Comparison of ENCODE assay signal across 28 cellular contexts in the genomic region with DNA sequence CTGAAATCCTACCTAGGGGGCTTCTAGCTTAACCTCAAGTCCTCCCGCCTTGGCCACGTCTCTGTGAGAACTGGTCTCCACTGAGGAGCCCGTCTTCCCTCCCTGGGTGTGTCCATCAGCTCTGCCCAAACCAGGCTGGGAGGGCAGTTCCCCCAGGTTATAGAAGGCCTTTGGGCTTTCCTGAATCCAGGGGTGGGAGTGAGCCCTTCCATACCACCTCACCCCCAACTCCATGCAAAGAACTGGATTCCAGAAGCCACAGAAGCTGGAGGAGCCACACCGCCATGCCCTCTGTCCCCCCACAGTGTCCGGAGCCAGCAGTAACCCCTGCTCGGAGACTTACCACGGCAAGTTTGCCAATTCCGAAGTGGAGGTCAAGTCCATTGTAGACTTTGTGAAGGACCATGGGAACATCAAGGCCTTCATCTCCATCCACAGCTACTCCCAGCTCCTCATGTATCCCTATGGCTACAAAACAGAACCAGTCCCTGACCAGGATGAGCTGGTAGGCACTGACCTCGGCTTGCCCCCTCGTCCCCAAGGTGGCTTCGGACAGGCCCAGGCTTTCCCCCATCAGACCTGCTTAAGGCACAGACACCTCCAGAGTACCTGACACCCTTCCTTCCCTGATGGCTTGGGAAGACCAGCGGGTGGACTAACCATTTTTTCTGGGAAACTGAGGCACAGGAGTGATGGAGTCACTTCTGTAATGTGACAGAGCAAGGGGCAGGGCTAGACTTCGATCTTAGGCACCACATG. TPM values are rescaled to one million over a fixed set of nuclear protein-coding genes. Genes with fewer than 3 reads are reported as not detected.
DNase-seq lines count a peak whose midpoint lies in the region; ATAC-seq and TF ChIP-seq lines count a peak whose summit lies in the region.
"Had no signal": no experiment of that assay in that cellular context is flagged by ENCODE, and none has a peak within 500 bp of the region (broad histone marks: within the 10 kb centered on the region; RNA-seq: fewer than 3 reads in every experiment).

No MANE protein-coding gene starts in this region.

- no peaks in the 10 kb centered on the region for H3K36me3 Mint-ChIP-seq in activated CD4-positive, alpha-beta T cell treated with anti-CD3 and anti-CD28 coated beads, Interleukin-2, amount 10 ng/mL, durations not matched to agents 7 days and 5 days (ENCODE audit: low read depth)
- H3K36me3 Mint-ChIP-seq in nephron (ENCODE audit: low read depth): peaks cover 4% of the 10 kb centered on the region

- ATAC-seq in body of pancreas (no peak), GM19452 (IDR thresholded peaks at IDR 0.05; ENCODE audit: unreplicated experiment) (no peak)
- ATAC-seq: GM12878, Panc1 had no signal

- TF ChIP-seq CTCF in body of pancreas (IDR thresholded peaks at IDR 0.05) (no peak), nephron (IDR thresholded peaks at IDR 0.05; ENCODE audit: unreplicated experiment in 3 of 3) (no peak)

- CTCF ChIA-PET in activated CD4-positive, alpha-beta T cell treated with anti-CD3 and anti-CD28 coated beads, Interleukin-2, amount 10 ng/mL, durations not matched to agents 7 days and 5 days (lab: Charles Lee): interaction anchor here (1.3 kb wide), 1 partner anchor 123 kb away, joined by 3 read pairs; no protein-coding TSS in a partner anchor

- no peaks in the 10 kb centered on the region for H3K27me3 ChIP-seq in body of pancreas
- H3K27me3 ChIP-seq: BE2C had no signal

- no peaks in the 10 kb centered on the region for H3K9me3 Mint-ChIP-seq in activated CD4-positive, alpha-beta T cell treated with anti-CD3 and anti-CD28 coated beads, Interleukin-2, amount 10 ng/mL, durations not matched to agents 7 days and 5 days
- peaks cover 4% of the 10 kb centered on the region for H3K9me3 Mint-ChIP-seq in nephron
- H3K9me3 Mint-ChIP-seq: CD8-positive, alpha-beta memory T cell had no signal

- POLR2A ChIA-PET in activated CD4-positive, alpha-beta T cell treated with anti-CD3 and anti-CD28 coated beads, Interleukin-2, amount 10 ng/mL, durations not matched to agents 7 days and 5 days (lab: Charles Lee): no interaction called here

- TF ChIP-seq POLR2A in body of pancreas (IDR thresholded peaks at IDR 0.05): no peak

- DNase-seq in activated CD4-positive, alpha-beta T cell treated with anti-CD3 and anti-CD28 coated beads, Interleukin-2, amount 10 ng/mL, durations not matched to agents 7 days and 5 days: no peak
- no peak for DNase-seq in activated CD4-positive, alpha-beta T cell treated with anti-CD3 and anti-CD28 coated beads for 4 hours
- peak in 3 of 4 donors; percentile 38 to 59 (median 50) for DNase-seq in body of pancreas
- DNase-seq in posterior vena cava (ENCODE audit: low spot score): peak; percentile 35
- no peak for DNase-seq in amygdala (lab: John Stamatoyannopoulos, UW)
- DNase-seq in superior temporal gyrus (ENCODE audit: extremely low spot score): no peak
- DNase-seq: BE2C; CD8-positive, alpha-beta memory T cell; DMS 273 treated with DMSO at 0.1 percent for 48 hours; DMS79; EL; GDM1; H7; NCI-H1048; NCI-H1417; NCI-H1694; NCI-H2029 treated with DMSO at 0.1 percent for 48 hours; NCI-H2227 treated with DMSO at 0.1 percent for 48 hours; NCI-H526 treated with DMSO at 0.1 percent for 48 hours; SHP77 had no signal

- peak overlapping the region; percentile 96 to 99 (median 98) for H3K27ac ChIP-seq in body of pancreas
- H3K27ac ChIP-seq: 22Rv1, HL-60, RWPE1 had no signal

- 48 to 49% methylated on average over 12 to 13 of the region's 13 CpGs for WGBS in body of pancreas, 2 donors

- no peaks in the 10 kb centered on the region for H3K27me3 Mint-ChIP-seq in activated CD4-positive, alpha-beta T cell treated with anti-CD3 and anti-CD28 coated beads, Interleukin-2, amount 10 ng/mL, durations not matched to agents 7 days and 5 days
- H3K27me3 Mint-ChIP-seq in nephron (ENCODE audit: low read depth): no peaks in the 10 kb centered on the region
- H3K27me3 Mint-ChIP-seq: CD8-positive, alpha-beta memory T cell had no signal

- H3K4me3 Mint-ChIP-seq in activated CD4-positive, alpha-beta T cell treated with anti-CD3 and anti-CD28 coated beads, Interleukin-2, amount 10 ng/mL, durations not matched to agents 7 days and 5 days: no peak overlapping the region
- H3K4me3 Mint-ChIP-seq in nephron: no peak overlapping the region
- H3K4me3 Mint-ChIP-seq: CD8-positive, alpha-beta memory T cell had no signal

- no peaks in the 10 kb centered on the region for H3K36me3 ChIP-seq in body of pancreas (replicated peaks in 1 of 2; ENCODE audit: insufficient read depth in 1 of 2, low read depth in 2 of 2)
- H3K36me3 ChIP-seq: BE2C had no signal

- no peaks in the 10 kb centered on the region for H3K4me1 Mint-ChIP-seq in activated CD4-positive, alpha-beta T cell treated with anti-CD3 and anti-CD28 coated beads, Interleukin-2, amount 10 ng/mL, durations not matched to agents 7 days and 5 days
- H3K4me1 Mint-ChIP-seq in nephron: peaks cover 45% of the 10 kb centered on the region
- H3K4me1 Mint-ChIP-seq: CD8-positive, alpha-beta memory T cell had no signal

- H3K27ac Mint-ChIP-seq in activated CD4-positive, alpha-beta T cell treated with anti-CD3 and anti-CD28 coated beads, Interleukin-2, amount 10 ng/mL, durations not matched to agents 7 days and 5 days: peak overlapping the region; percentile 19
- H3K27ac Mint-ChIP-seq in nephron: peak overlapping the region in 2 of 3 experiments; percentile 65

- peak overlapping the region; percentile 8 to 39 for H3K4me3 ChIP-seq in body of pancreas
- H3K4me3 ChIP-seq: GM12878 had no signal

- H3K4me1 ChIP-seq in body of pancreas: peaks cover 68% of the 10 kb centered on the region

- no peaks in the 10 kb centered on the region for H3K9me3 ChIP-seq in body of pancreas
- H3K9me3 ChIP-seq: BE2C had no signal

- intact Hi-C loops in body of pancreas (cut with DNase I) (loop anchor here (10.0 kb wide), 1 partner anchor 110 kb away; no protein-coding TSS in a partner anchor), posterior vena cava (cut with DNase I) (no loop called here)

RNA-seq across cellular contexts. Expression of a gene that starts 4.7 kb away (rescaled TPM):
- total RNA-seq in activated CD4-positive, alpha-beta T cell treated with anti-CD3 and anti-CD28 coated beads, Interleukin-2, amount 10 ng/mL, durations not matched to agents 7 days and 5 days: not detected
- total RNA-seq in body of pancreas (over 10,000 TPM; 26,456 to 42,834 TPM), posterior vena cava (1 to 10 TPM in 1 of 2 donors, under 1 TPM in 1; 0.79 to 6.7 TPM)
- total RNA-seq: CD8-positive, alpha-beta memory T cell; NCI-H460 had no signal

RNA-seq across cellular contexts. Expression of a gene that starts 40.4 kb away (rescaled TPM):
- total RNA-seq in activated CD4-positive, alpha-beta T cell treated with anti-CD3 and anti-CD28 coated beads, Interleukin-2, amount 10 ng/mL, durations not matched to agents 7 days and 5 days: not detected
- total RNA-seq in body of pancreas (not detected), posterior vena cava (not detected)
- total RNA-seq: NCI-H460 had no signal

RNA-seq across cellular contexts. Expression of a gene that starts 55.8 kb away (rescaled TPM):
- total RNA-seq in activated CD4-positive, alpha-beta T cell treated with anti-CD3 and anti-CD28 coated beads, Interleukin-2, amount 10 ng/mL, durations not matched to agents 7 days and 5 days: 10 to 100 TPM; 18.5 to 19.6 TPM
- total RNA-seq in body of pancreas (1 to 10 TPM; 6.9 to 8.3 TPM), posterior vena cava (10 to 100 TPM in 1 of 2 donors, 1 to 10 TPM in 1; 5.0 to 11.5 TPM)

Comparison
In these comparisons a context has a peak if more than half of its experiments do, and no peak if none do; other contexts are left out.
1. DNase-seq: peak in body of pancreas (3 of 4) and posterior vena cava (single experiment); none in activated CD4-positive, alpha-beta T cell treated with anti-CD3 and anti-CD28 coated beads, Interleukin-2, amount 10 ng/mL, durations not matched to agents 7 days and 5 days (single experiment), activated CD4-positive, alpha-beta T cell treated with anti-CD3 and anti-CD28 coated beads for 4 hours (0 of 2), amygdala (0 of 56) and superior temporal gyrus (single experiment).
2. RNA of a gene that starts 4.7 kb away (total RNA-seq): 26,456 to 42,834 TPM in body of pancreas; 0.79 to 6.7 TPM in posterior vena cava and not detected in activated CD4-positive, alpha-beta T cell treated with anti-CD3 and anti-CD28 coated beads, Interleukin-2, amount 10 ng/mL, durations not matched to agents 7 days and 5 days; every median in the first group is over 1,000 times any median in the second.